ENCODE assay signal across 12 cellular contexts in genomic region chr22:46931414-46931813, GRCh38.
A peak's percentile ranks its signal among the peaks of the same experiment; 100 is the strongest.
DNase-seq lines count a peak whose midpoint lies in the region; ATAC-seq and TF ChIP-seq lines count a peak whose summit lies in the region.
"Had no signal": no experiment of that assay in that cellular context is flagged by ENCODE, and none has a peak within 500 bp of the region (broad histone marks: within the 10 kb centered on the region; RNA-seq: fewer than 3 reads in every experiment).

No MANE protein-coding gene starts in this region.

- POLR2A ChIA-PET in A673 (lab: Charles Lee; ENCODE audit: low non-redundant PET) = no interaction called here

- no TSS peak for BruUV-seq in A673 (replicated peaks; lab: Mats Ljungman, UMichigan)

- intact Hi-C loops in A673 (cut with micrococcal nuclease; ENCODE audit: unreplicated experiment) = no loop called here
- intact Hi-C loops in psoas muscle (cut with DNase I) = loop anchor here in 1 of 2 donors (5.0 kb wide), 1 partner anchor 51 kb away; no protein-coding TSS in a partner anchor
- intact Hi-C loops in lower lobe of right lung (cut with DNase I) = no loop called here

- ATAC-seq in HG02798 (IDR thresholded peaks at IDR 0.05; ENCODE audit: poor library complexity, unreplicated experiment) (no peak), psoas muscle (no peak), lower lobe of right lung (no peak)
- ATAC-seq: stimulated activated memory B cell treated with anti-CD40 and anti-IgM and Interleukin-4, amounts not matched to agents 10 μg/mL and 1 μg/mL and 100 μg/mL, for 72 hours had no signal

- H3K9me3 ChIP-seq in A673 (ENCODE audit: low read depth, low read length, poor library complexity, severe bottlenecking) = no peaks in the 10 kb centered on the region
- no peaks in the 10 kb centered on the region for H3K9me3 ChIP-seq in psoas muscle
- no peaks in the 10 kb centered on the region for H3K9me3 ChIP-seq in lower lobe of right lung
- H3K9me3 ChIP-seq: ovary had no signal

- no peaks in the 10 kb centered on the region for H3K27me3 ChIP-seq in A673 (replicated peaks; ENCODE audit: insufficient read depth, low read depth, low read length, poor library complexity)
- H3K27me3 ChIP-seq in psoas muscle (ENCODE audit: insufficient read depth in 3 of 3, low read length in 2 of 3) = no peaks in the 10 kb centered on the region
- H3K27me3 ChIP-seq in lower lobe of right lung (ENCODE audit: low read depth) = no peaks in the 10 kb centered on the region
- H3K27me3 ChIP-seq: ovary had no signal

- TF ChIP-seq CTCF in A673 (conservative IDR thresholded peaks at IDR 0.05; ENCODE audit: low read depth, low read length) (peak; percentile 29; the same call in 1 of the 2 replicates), HFF-Myc (IDR thresholded peaks at IDR 0.05; ENCODE audit: low read depth, low read length, missing control alignments) (peak; percentile 21), VCaP (conservative IDR thresholded peaks at IDR 0.05) (peak; percentile 43; the same call in 1 of the 2 replicates), foreskin fibroblast (IDR thresholded peaks at IDR 0.05; ENCODE audit: low read depth, low read length) (peak; percentile 24), psoas muscle (IDR thresholded peaks at IDR 0.05) (no peak), lower lobe of right lung (IDR thresholded peaks at IDR 0.05) (no peak)

- CTCF ChIA-PET in A673 (lab: Charles Lee) = no interaction called here

- DNase-seq in A673 (ENCODE audit: low spot score) = peak; percentile 13
- DNase-seq in HFF-Myc (ENCODE audit: extremely low read depth, low read depth) = peak; percentile 5
- DNase-seq in foreskin fibroblast = peak in 1 of 2 donors; percentile 24
- DNase-seq in psoas muscle = no peak
- no peak for DNase-seq in middle frontal gyrus (ENCODE audit: extremely low spot score, low spot score)
- DNase-seq in lower lobe of right lung = no peak
- DNase-seq: activated CD4-positive, alpha-beta memory T cell treated with anti-CD3 and anti-CD28 coated beads, Interleukin-2, amount 10 ng/mL, durations not matched to agents 7 days and 5 days; activated naive CD4-positive, alpha-beta T cell treated with anti-CD3 and anti-CD28 coated beads, Interleukin-2, amount 50 U/mL, for 16 hours; ovary had no signal

- H3K27ac ChIP-seq in A673 (ENCODE audit: low read depth, low read length, poor library complexity, severe bottlenecking) (no peak overlapping the region), VCaP (no peak overlapping the region), psoas muscle (no peak overlapping the region), lower lobe of right lung (no peak overlapping the region)
- H3K27ac ChIP-seq: ovary had no signal

- 92 to 97% (median 94%) methylated on average over 5 of the region's 5 CpGs for WGBS in psoas muscle, 3 donors

- H3K36me3 ChIP-seq in A673 (ENCODE audit: insufficient read depth, low read length, poor library complexity, severe bottlenecking) = no peaks in the 10 kb centered on the region
- H3K36me3 ChIP-seq in psoas muscle (ENCODE audit: insufficient read depth in 1 of 2, low read depth in 1 of 2) = no peaks in the 10 kb centered on the region
- peaks cover 9% of the 10 kb centered on the region for H3K36me3 ChIP-seq in lower lobe of right lung
- H3K36me3 ChIP-seq: ovary had no signal

- peaks cover 19% of the 10 kb centered on the region for H3K4me1 ChIP-seq in A673 (ENCODE audit: insufficient read depth, low read length, poor library complexity, severe bottlenecking)
- H3K4me1 ChIP-seq in psoas muscle = peaks cover 20% of the 10 kb centered on the region
- H3K4me1 ChIP-seq in lower lobe of right lung = peaks cover 14% of the 10 kb centered on the region

- H3K4me3 ChIP-seq in A673 (ENCODE audit: low read depth, low read length, poor library complexity, severe bottlenecking) = no peak overlapping the region
- no peak overlapping the region for H3K4me3 ChIP-seq in HFF-Myc (replicated peaks; ENCODE audit: low read depth, low read length)
- no peak overlapping the region for H3K4me3 ChIP-seq in foreskin fibroblast (ENCODE audit: low read depth in 1 of 2, low read length in 2 of 2)
- no peak overlapping the region for H3K4me3 ChIP-seq in psoas muscle
- no peak overlapping the region for H3K4me3 ChIP-seq in lower lobe of right lung
- H3K4me3 ChIP-seq: ovary had no signal

Comparison
In these comparisons a context has a peak if more than half of its experiments do, and no peak if none do; other contexts are left out.
1. DNase-seq: peak in A673 (single experiment) and HFF-Myc (single experiment); none in psoas muscle (0 of 2), middle frontal gyrus (single experiment) and lower lobe of right lung (single experiment).
2. CTCF ChIP-seq: peak in A673 (single experiment), HFF-Myc (single experiment), VCaP (single experiment) and foreskin fibroblast (single experiment); none in psoas muscle (single experiment) and lower lobe of right lung (single experiment).